Comparison of ENCODE assay signal across 29 cellular contexts in the genomic region with DNA sequence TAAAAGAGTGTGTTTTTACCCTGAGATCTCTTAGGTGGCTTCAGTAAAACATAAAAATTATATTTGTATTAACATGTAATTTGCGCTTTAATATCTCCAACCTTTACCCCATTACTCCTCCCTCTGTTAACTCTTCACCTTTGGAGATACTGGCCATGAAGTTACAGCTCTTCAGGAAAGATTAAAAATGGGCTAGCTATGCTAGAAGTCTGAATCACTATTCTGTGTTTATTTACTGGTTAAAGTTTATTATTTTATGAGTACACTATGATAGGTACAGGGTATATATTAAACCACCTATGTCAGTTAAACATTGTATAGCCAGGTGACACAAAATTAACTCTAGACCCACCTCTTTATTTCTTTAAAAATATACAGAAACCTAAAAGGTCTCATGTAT.
"Had no signal": no experiment of that assay in that cellular context is flagged by ENCODE, and none has a peak within 500 bp of the region (broad histone marks: within the 10 kb centered on the region; RNA-seq: fewer than 3 reads in every experiment).

No MANE protein-coding gene starts in this region.

- H3K4me1 ChIP-seq: gastrocnemius medialis, neural progenitor cell, right lobe of liver, upper lobe of left lung, vagina had no signal

- H3K4me3 ChIP-seq: gastrocnemius medialis, neural progenitor cell, right lobe of liver, upper lobe of left lung, vagina had no signal

- H3K4me1 Mint-ChIP-seq: central memory CD8-positive, alpha-beta T cell; natural killer cell; neural progenitor cell; stimulated activated effector memory CD8-positive, alpha-beta T cell treated with anti-CD3 and anti-CD28 coated beads, Interleukin-12 subunit alpha, Interleukin-12 subunit beta, amount 100 ng/mL, for 72 hours had no signal

- H3K4me3 Mint-ChIP-seq: activated naive CD8-positive, alpha-beta T cell; central memory CD8-positive, alpha-beta T cell; effector memory CD8-positive, alpha-beta T cell; natural killer cell; neural progenitor cell; stimulated activated effector memory CD8-positive, alpha-beta T cell treated with anti-CD3 and anti-CD28 coated beads, Interleukin-12 subunit alpha, Interleukin-12 subunit beta, amount 100 ng/mL, for 72 hours; stimulated activated naive CD8-positive, alpha-beta T cell treated with anti-CD3 and anti-CD28 coated beads, Interleukin-15, Interleukin-2, amounts not matched to agents 100 ng/mL and 50 ng/mL, for 24 hours; T-helper 1 cell treated with Interleukin-12 subunit alpha and Interleukin-12 subunit beta and Interleukin-4 antibody, amounts not matched to agents 30 μg/mL and 1 μg/mL, for 36 hours had no signal

- DNase-seq: activated CD4-positive, alpha-beta T cell treated with anti-CD3 and anti-CD28 coated beads for 4 hours; activated CD4-positive, alpha-beta T cell treated with anti-CD3 and anti-CD28 coated beads, Interleukin-2, amount 50 U/mL, for 48 hours; activated CD8-positive, alpha-beta memory T cell treated with anti-CD3 and anti-CD28 coated beads for 24 hours; activated effector memory CD4-positive, alpha-beta T cell treated with Interleukin-2 at 50 U/mL for 16 hours; activated naive CD4-positive, alpha-beta T cell treated with Interleukin-2 at 50 U/mL for 16 hours; anterior cingulate cortex; effector memory CD8-positive, alpha-beta T cell; erythroblast; gastrocnemius medialis; glutamatergic neuron; islet precursor cell; left cardiac atrium; mammary epithelial cell; natural killer cell; occipital lobe; posterior cingulate gyrus; right lobe of liver; stimulated activated CD4-positive, alpha-beta T cell treated with anti-CD3 and anti-CD28 coated beads, Interleukin-12 subunit alpha, Interleukin-12 subunit beta, amount 100 ng/mL, for 4 hours; stimulated activated CD4-positive, alpha-beta T cell treated with anti-CD3 and anti-CD28 coated beads, Interleukin-4, amount 100 ng/mL, for 1 hour; T-helper 9 cell; upper lobe of left lung had no signal

- ATAC-seq: effector memory CD8-positive, alpha-beta T cell; gastrocnemius medialis; left cardiac atrium; natural killer cell; stimulated activated effector memory CD8-positive, alpha-beta T cell treated with anti-CD3 and anti-CD28 coated beads, Interleukin-12 subunit alpha, Interleukin-12 subunit beta, amount 100 ng/mL, for 72 hours had no signal

- H3K9me3 Mint-ChIP-seq: central memory CD8-positive, alpha-beta T cell; effector memory CD8-positive, alpha-beta T cell; natural killer cell; neural progenitor cell; stimulated activated naive CD8-positive, alpha-beta T cell treated with anti-CD3 and anti-CD28 coated beads, Interleukin-15, Interleukin-2, amounts not matched to agents 100 ng/mL and 50 ng/mL, for 24 hours; T-helper 1 cell treated with Interleukin-12 subunit alpha and Interleukin-12 subunit beta and Interleukin-4 antibody, amounts not matched to agents 30 μg/mL and 1 μg/mL, for 36 hours had no signal

- H3K36me3 ChIP-seq: gastrocnemius medialis, neural progenitor cell, right lobe of liver, upper lobe of left lung, vagina had no signal

- H3K27ac Mint-ChIP-seq: activated naive CD8-positive, alpha-beta T cell; effector memory CD8-positive, alpha-beta T cell; natural killer cell; neural progenitor cell; stimulated activated effector memory CD8-positive, alpha-beta T cell treated with anti-CD3 and anti-CD28 coated beads, Interleukin-12 subunit alpha, Interleukin-12 subunit beta, amount 100 ng/mL, for 72 hours; stimulated activated naive CD8-positive, alpha-beta T cell treated with anti-CD3 and anti-CD28 coated beads, Interleukin-15, Interleukin-2, amounts not matched to agents 100 ng/mL and 50 ng/mL, for 24 hours; T-helper 1 cell treated with Interleukin-12 subunit alpha and Interleukin-12 subunit beta and Interleukin-4 antibody, amounts not matched to agents 30 μg/mL and 1 μg/mL, for 36 hours had no signal

- H3K36me3 Mint-ChIP-seq: activated naive CD8-positive, alpha-beta T cell; natural killer cell; neural progenitor cell; stimulated activated effector memory CD8-positive, alpha-beta T cell treated with anti-CD3 and anti-CD28 coated beads, Interleukin-12 subunit alpha, Interleukin-12 subunit beta, amount 100 ng/mL, for 72 hours had no signal

- H3K9me3 ChIP-seq: gastrocnemius medialis, right lobe of liver, upper lobe of left lung, vagina had no signal

- H3K27me3 Mint-ChIP-seq: activated naive CD8-positive, alpha-beta T cell; central memory CD8-positive, alpha-beta T cell; effector memory CD8-positive, alpha-beta T cell; stimulated activated naive CD8-positive, alpha-beta T cell treated with anti-CD3 and anti-CD28 coated beads, Interleukin-15, Interleukin-2, amounts not matched to agents 100 ng/mL and 50 ng/mL, for 24 hours had no signal

- H3K9ac ChIP-seq: neural progenitor cell had no signal

- H3K27me3 ChIP-seq: gastrocnemius medialis, neural progenitor cell, right lobe of liver, upper lobe of left lung, vagina had no signal

- H3K27ac ChIP-seq: gastrocnemius medialis, neural progenitor cell, right lobe of liver, upper lobe of left lung, vagina, VCaP had no signal
